ENCODE assay signal across 28 cellular contexts in the genomic region with DNA sequence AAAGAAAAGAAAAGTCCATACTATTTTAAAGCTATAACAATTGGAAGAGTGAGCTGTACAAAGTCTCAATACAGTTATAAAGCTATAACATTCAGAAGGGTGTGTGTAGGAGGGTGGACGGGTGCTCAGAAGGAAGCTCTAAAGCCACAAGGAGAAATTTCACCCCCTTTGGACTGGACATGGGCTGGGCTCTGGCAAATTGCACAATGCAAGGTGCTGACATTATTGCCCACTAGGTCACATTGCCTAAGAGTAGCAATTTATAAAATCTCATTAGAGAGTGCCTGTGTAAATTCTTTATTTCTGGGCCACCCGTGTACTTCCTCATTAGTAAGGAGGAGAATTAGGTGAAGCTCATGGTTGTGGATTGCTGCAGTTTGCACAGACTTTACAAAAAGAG. TPM values are rescaled to one million over a fixed set of nuclear protein-coding genes. Genes with fewer than 3 reads are reported as not detected.
DNase-seq lines count a peak whose midpoint lies in the region; ATAC-seq, FAIRE-seq and TF ChIP-seq lines count a peak whose summit lies in the region.
"Had no signal": no experiment of that assay in that cellular context is flagged by ENCODE, and none has a peak within 500 bp of the region (broad histone marks: within the 10 kb centered on the region; RNA-seq: fewer than 3 reads in every experiment).

No MANE protein-coding gene starts in this region.

- DNase-seq in CD14-positive monocyte (ENCODE audit: low spot score) (peak; percentile 68), NOMO-1 (lab: John Stamatoyannopoulos, UW; ENCODE audit: unreplicated experiment in 2 of 2) (peak; percentile 59 to 80), K562 (ENCODE audit: extremely low read depth in 1 of 4, low spot score in 3 of 4) (no peak), RKO (ENCODE audit: low spot score) (no peak), SW480 (ENCODE audit: low spot score) (no peak), GM23338 (ENCODE audit: low spot score) (no peak), GM12892 (ENCODE audit: insufficient read length) (no peak)
- DNase-seq in natural killer cell treated with Interleukin-12 subunit alpha and Interleukin-12 subunit beta and Interleukin-15 and Interleukin-18, amount 100 ng/mL, for 72 hours (ENCODE audit: low spot score) = peak; percentile 59
- DNase-seq: activated CD4-positive, alpha-beta T cell treated with anti-CD3 and anti-CD28 coated beads, Interleukin-2, amount 50 U/mL, for 1 hour; activated gamma-delta T cell treated with Interleukin-2 at 50 U/mL for 16 hours; amygdala; glutamatergic neuron; kidney glomerular epithelial cell; mesenchymal stem cell; MG63; naive thymus-derived CD8-positive, alpha-beta T cell; NCI-H2171 treated with DMSO at 0.1 percent for 48 hours; NCI-H526 treated with DMSO at 0.1 percent for 48 hours; right cardiac atrium; SHP77 treated with DMSO at 0.1 percent for 48 hours had no signal

- H3K9me3 Mint-ChIP-seq in CD14-positive monocyte (peaks cover 0 to 2% (median 0%) of the 10 kb centered on the region in 7 donors), GM23338 (no peaks in the 10 kb centered on the region)
- no peaks in the 10 kb centered on the region for H3K9me3 Mint-ChIP-seq in natural killer cell treated with Interleukin-12 subunit alpha and Interleukin-12 subunit beta and Interleukin-15 and Interleukin-18, amount 100 ng/mL, for 72 hours
- H3K9me3 Mint-ChIP-seq: naive thymus-derived CD8-positive, alpha-beta T cell; T-helper 1 cell treated with Interleukin-12 subunit alpha and Interleukin-12 subunit beta and Interleukin-4 antibody, amounts not matched to agents 30 μg/mL and 1 μg/mL, for 36 hours had no signal

- no peak for TF ChIP-seq POLR2A in K562 (conservative IDR thresholded peaks at IDR 0.05)
- TF ChIP-seq POLR2A in GM12892 (IDR thresholded peaks at IDR 0.05; ENCODE audit: low read depth, low read length) = no peak

- TF ChIP-seq CTCF in CD14-positive monocyte (IDR thresholded peaks at IDR 0.05) (no peak), K562 (IDR thresholded peaks at IDR 0.05 in 2 of 3, conservative IDR thresholded peaks at IDR 0.05 in 1 of 3; ENCODE audit: insufficient read depth in 2 of 3, low read depth in 1 of 3, low read length in 3 of 3) (no peak), GM23338 (conservative IDR thresholded peaks at IDR 0.05; ENCODE audit: low read depth in 2 of 2) (no peak)

- no peak for FAIRE-seq in K562 (lab: Jason Lieb, UNC)
- FAIRE-seq in GM12892 (lab: Jason Lieb, UNC) = no peak
- FAIRE-seq: endothelial cell of umbilical vein, H1 had no signal

- TF ChIP-seq EP300 in K562 (IDR thresholded peaks at IDR 0.05; ENCODE audit: low read length) = no peak

- ATAC-seq in K562 = no peak
- no peak for ATAC-seq in natural killer cell treated with Interleukin-12 subunit alpha and Interleukin-12 subunit beta and Interleukin-15 and Interleukin-18, amount 100 ng/mL, for 72 hours
- ATAC-seq in GM23338 = no peak
- ATAC-seq: naive thymus-derived CD8-positive, alpha-beta T cell; right cardiac atrium had no signal

- H3K9me3 ChIP-seq in K562 (replicated peaks; ENCODE audit: control insufficient read depth, insufficient read depth, low read depth, low read length) = no peaks in the 10 kb centered on the region
- H3K9me3 ChIP-seq: MG63 had no signal

- no peaks in the 10 kb centered on the region for H3F3A ChIP-seq in GM23338 (replicated peaks; ENCODE audit: low read depth)

- no TSS peak for BruUV-seq in K562 (replicated peaks; lab: Mats Ljungman, UMichigan)

- H3K4me2 ChIP-seq in K562 (ENCODE audit: insufficient read depth, low read length) = no peak overlapping the region
- H3K4me2 ChIP-seq in GM23338 = no peak overlapping the region

- peaks cover 5 to 18% of the 10 kb centered on the region in 2 experiments; a peak in 4 of 5 replicates for H3K4me1 ChIP-seq in K562 (replicated peaks in 1 of 2; ENCODE audit: control insufficient read depth in 2 of 2, insufficient read depth in 2 of 2, low read length in 2 of 2)
- no peaks in the 10 kb centered on the region; the same call in 1 of the 2 replicates for H3K4me1 ChIP-seq in GM23338 (ENCODE audit: insufficient read depth)

- POLR2A ChIA-PET in K562 (lab: Yijun Ruan, JAX) = interaction anchor here (0.9 to 1.0 kb wide), 2 partner anchors 10 to 27 kb away, joined by 3 to 4 read pairs; no protein-coding TSS in a partner anchor

- no peaks in the 10 kb centered on the region for H3K9me1 ChIP-seq in K562 (ENCODE audit: control insufficient read depth, insufficient read depth, low read length)

- H3K27ac Mint-ChIP-seq in CD14-positive monocyte (peak overlapping the region; percentile 99 to 100 (median 100)), GM23338 (no peak overlapping the region)
- H3K27ac Mint-ChIP-seq in natural killer cell treated with Interleukin-12 subunit alpha and Interleukin-12 subunit beta and Interleukin-15 and Interleukin-18, amount 100 ng/mL, for 72 hours = peak overlapping the region; percentile 76 to 94

- no peaks in the 10 kb centered on the region for H3K36me3 ChIP-seq in K562 (ENCODE audit: control insufficient read depth, insufficient read depth, low read length)
- no peaks in the 10 kb centered on the region for H3K36me3 ChIP-seq in GM23338 (ENCODE audit: insufficient read depth)
- H3K36me3 ChIP-seq: cardiac muscle cell, MG63 had no signal

- peaks cover 87% of the 10 kb centered on the region for H3K4me1 Mint-ChIP-seq in CD14-positive monocyte
- H3K4me1 Mint-ChIP-seq in natural killer cell treated with Interleukin-12 subunit alpha and Interleukin-12 subunit beta and Interleukin-15 and Interleukin-18, amount 100 ng/mL, for 72 hours (ENCODE audit: low read depth in 2 of 2) = peaks cover 23 to 58% of the 10 kb centered on the region in 2 donors
- peaks cover 4% of the 10 kb centered on the region for H3K4me1 Mint-ChIP-seq in GM23338

- no peaks in the 10 kb centered on the region for H3K9me2 ChIP-seq in GM23338 (ENCODE audit: insufficient read depth)

- H3K27me3 ChIP-seq in K562 (ENCODE audit: control insufficient read depth in 2 of 2, insufficient read depth in 2 of 2, low read length in 2 of 2) (peaks cover 8 to 18% of the 10 kb centered on the region in 2 experiments; a peak in 4 of 5 replicates), GM23338 (ENCODE audit: insufficient read depth) (no peaks in the 10 kb centered on the region)
- H3K27me3 ChIP-seq: cardiac muscle cell, MG63 had no signal

- H3K79me2 ChIP-seq in K562 (ENCODE audit: control insufficient read depth, insufficient read depth, low read length) (no peaks in the 10 kb centered on the region), GM23338 (replicated peaks; ENCODE audit: insufficient read depth) (no peaks in the 10 kb centered on the region)

- CTCF ChIA-PET in K562 (lab: Yijun Ruan, JAX; ENCODE audit: low intra/inter-chr PET ratio) = no interaction called here

- H3K27ac ChIP-seq in K562 (ENCODE audit: extremely low read depth, low read depth, low read length) (no peak overlapping the region), GM23338 (ENCODE audit: low read depth) (no peak overlapping the region)
- H3K27ac ChIP-seq: C4-2B, cardiac muscle cell had no signal

- H3K36me3 Mint-ChIP-seq in CD14-positive monocyte (peaks cover 18 to 31% of the 10 kb centered on the region in 2 donors), GM23338 (ENCODE audit: low read depth) (no peaks in the 10 kb centered on the region)
- no peaks in the 10 kb centered on the region for H3K36me3 Mint-ChIP-seq in natural killer cell treated with Interleukin-12 subunit alpha and Interleukin-12 subunit beta and Interleukin-15 and Interleukin-18, amount 100 ng/mL, for 72 hours
- H3K36me3 Mint-ChIP-seq: naive thymus-derived CD8-positive, alpha-beta T cell had no signal

- no peak overlapping the region for H3K9ac ChIP-seq in K562 (ENCODE audit: insufficient read depth in 1 of 2, low read depth in 2 of 2, low read length in 2 of 2)

- no peak overlapping the region for H2AFZ ChIP-seq in K562 (ENCODE audit: low read depth, low read length)
- H2AFZ ChIP-seq in GM23338 = no peak overlapping the region

- H3K4me3 ChIP-seq in K562 (no peak overlapping the region), GM23338 (no peak overlapping the region)
- H3K4me3 ChIP-seq: cardiac muscle cell, MG63 had no signal

- H4K20me1 ChIP-seq in K562 (replicated peaks; ENCODE audit: control insufficient read depth, insufficient read depth, low read length) (0 out of 2 replicates have a peak, but pooled peaks cover 4% of the 10 kb centered on the region), GM23338 (replicated peaks; ENCODE audit: insufficient read depth) (no peaks in the 10 kb centered on the region)

- TF ChIP-seq RAD21 in K562 (CRISPR knock-in tag; conservative IDR thresholded peaks at IDR 0.05 in 1 of 2, IDR thresholded peaks at IDR 0.05 in 1 of 2) = no peak

- 0% methylated on average over 1 of the region's 2 CpGs for WGBS in K562 (ENCODE audit: insufficient coverage, low coverage, missing lambda C conversion rate)

- H3K4me3 Mint-ChIP-seq in CD14-positive monocyte = peak overlapping the region; percentile 82 to 95
- H3K4me3 Mint-ChIP-seq in natural killer cell treated with Interleukin-12 subunit alpha and Interleukin-12 subunit beta and Interleukin-15 and Interleukin-18, amount 100 ng/mL, for 72 hours = peak overlapping the region; percentile 56
- H3K4me3 Mint-ChIP-seq in GM23338 = no peak overlapping the region

- intact Hi-C loops in CD14-positive monocyte (cut with micrococcal nuclease) (loop anchor here in 1 of 2 donors (2.0 to 5.0 kb wide), 2 partner anchors 15 to 79 kb away; a partner anchor contains a TSS), K562 (cut with micrococcal nuclease) (no loop called here)

- H3K27me3 Mint-ChIP-seq in CD14-positive monocyte (ENCODE audit: low read depth in 3 of 3) (peaks cover 0 to 15% (median 3%) of the 10 kb centered on the region in 3 donors), GM23338 (ENCODE audit: insufficient read depth, low read depth, poor library complexity) (peaks cover 6% of the 10 kb centered on the region)
- H3K27me3 Mint-ChIP-seq in natural killer cell treated with Interleukin-12 subunit alpha and Interleukin-12 subunit beta and Interleukin-15 and Interleukin-18, amount 100 ng/mL, for 72 hours = peaks cover 6 to 13% of the 10 kb centered on the region in 2 donors

- in situ Hi-C loops in K562 (cut with MboI) = no loop called here

RNA-seq across cellular contexts. Expression of a gene that starts 5.7 kb away (rescaled TPM):
- 100 to 1,000 TPM; 233 to 247 TPM for polyA plus RNA-seq in CD14-positive monocyte
- not detected in 2 replicates for total RNA-seq in K562 (2011; cell fraction: chromatin; rRNA removed; ENCODE audit: low replicate concordance)
- not detected in 2 replicates for total RNA-seq in K562 (2011; cell fraction: nucleolus; rRNA removed)
- not detected in 2 replicates for total RNA-seq in K562 (2011; cell fraction: nucleoplasm; rRNA removed)
- not detected in 2 replicates for total RNA-seq in K562 (2014; rRNA removed)
- total RNA-seq in K562 (2014; rRNA removed; fragmentation: Illumina TruSeq; extraction: Trizol) = not detected in 2 replicates
- not detected in 2 replicates for total RNA-seq in K562 (2015; rRNA removed; fragmentation: Illumina TruSeq; extraction: Trizol)
- not detected in 2 replicates for total RNA-seq in K562 (2021)
- polyA plus RNA-seq in K562 (2011; rRNA removed) = not detected in 2 replicates
- polyA plus RNA-seq in K562 (2011; cell fraction: cytosol; rRNA removed) = not detected in 2 replicates
- not detected in 2 replicates for polyA plus RNA-seq in K562 (2011; cell fraction: nucleus; rRNA removed)
- not detected in 2 replicates for polyA plus RNA-seq in K562 (2012)
- polyA plus RNA-seq in K562 (2014; fragmentation: Illumina TruSeq; extraction: Trizol) = not detected in 2 replicates
- under 1 TPM in 1 of 2 experiments, not detected in 1; 0.04 TPM for polyA plus RNA-seq in K562 (2014; fragmentation: Nextera tagmentation; extraction: Ambion mirVana)
- polyA plus RNA-seq in K562 (2014; rRNA removed) = not detected in 2 replicates
- polyA minus RNA-seq in K562 (2011; rRNA and poly(A)+ RNA removed) = not detected in 2 replicates
- not detected in 2 replicates for polyA minus RNA-seq in K562 (2011; cell fraction: cytosol; rRNA and poly(A)+ RNA removed)
- not detected in 2 replicates for polyA minus RNA-seq in K562 (2011; cell fraction: nucleus; rRNA and poly(A)+ RNA removed)
- 1 to 10 TPM in 1 of 2 donors, not detected in 1; 3.3 TPM for total RNA-seq in natural killer cell treated with Interleukin-12 subunit alpha and Interleukin-12 subunit beta and Interleukin-15 and Interleukin-18, amount 100 ng/mL, for 72 hours
- not detected in 2 replicates for total RNA-seq in GM23338 (2014; rRNA removed; shearing (Covaris generic))
- 0.21 TPM in 1 of 2 replicates, not detected in the other for polyA plus RNA-seq in GM23338 (2016; fragmentation: Nextera tagmentation; extraction: Ambion mirVana)
- polyA plus RNA-seq in GM12892 (2012; ENCODE audit: missing spikeins) = not detected
- total RNA-seq: cardiac muscle cell; dermis microvascular lymphatic vessel endothelial cell; endothelial cell of umbilical vein; H1; naive thymus-derived CD8-positive, alpha-beta T cell; OCI-LY7; osteocyte had no signal
- polyA plus RNA-seq: cardiac muscle cell; endothelial cell of umbilical vein; H1; naive thymus-derived CD8-positive, alpha-beta T cell had no signal

RNA-seq across cellular contexts. Expression of a gene that starts 30.4 kb away (rescaled TPM):
- polyA plus RNA-seq in CD14-positive monocyte = 10 to 100 TPM in 1 of 2 donors, under 1 TPM in 1; 0.40 to 12.6 TPM
- 5.5 and 9.0 TPM in 2 replicates for total RNA-seq in K562 (2011; cell fraction: chromatin; rRNA removed; ENCODE audit: low replicate concordance)
- 9.2 and 9.3 TPM in 2 replicates for total RNA-seq in K562 (2011; cell fraction: nucleolus; rRNA removed)
- 7.9 and 8.4 TPM in 2 replicates for total RNA-seq in K562 (2011; cell fraction: nucleoplasm; rRNA removed)
- total RNA-seq in K562 (2014; rRNA removed) = 29.3 and 38.4 TPM in 2 replicates
- 6.6 and 6.8 TPM in 2 replicates for total RNA-seq in K562 (2014; rRNA removed; fragmentation: Illumina TruSeq; extraction: Trizol)
- 5.9 and 7.1 TPM in 2 replicates for total RNA-seq in K562 (2015; rRNA removed; fragmentation: Illumina TruSeq; extraction: Trizol)
- 43.2 and 43.6 TPM in 2 replicates for total RNA-seq in K562 (2021)
- 16.7 and 39.5 TPM in 2 replicates for polyA plus RNA-seq in K562 (2011; rRNA removed)
- polyA plus RNA-seq in K562 (2011; cell fraction: cytosol; rRNA removed) = 27.9 and 68.7 TPM in 2 replicates
- 10.0 and 16.1 TPM in 2 replicates for polyA plus RNA-seq in K562 (2011; cell fraction: nucleus; rRNA removed)
- polyA plus RNA-seq in K562 (2012) = 41.8 and 64.6 TPM in 2 replicates
- polyA plus RNA-seq in K562 (2014; fragmentation: Illumina TruSeq; extraction: Trizol) = 57.9 and 62.9 TPM in 2 replicates
- 100 to 1,000 TPM; 160 to 166 TPM for polyA plus RNA-seq in K562 (2014; fragmentation: Nextera tagmentation; extraction: Ambion mirVana)
- 49.5 and 58.1 TPM in 2 replicates for polyA plus RNA-seq in K562 (2014; rRNA removed)
- polyA minus RNA-seq in K562 (2011; rRNA and poly(A)+ RNA removed) = 12.6 and 31.1 TPM in 2 replicates
- polyA minus RNA-seq in K562 (2011; cell fraction: cytosol; rRNA and poly(A)+ RNA removed) = 10.2 and 18.5 TPM in 2 replicates
- polyA minus RNA-seq in K562 (2011; cell fraction: nucleus; rRNA and poly(A)+ RNA removed) = 3.0 TPM in 2 replicates
- total RNA-seq in natural killer cell treated with Interleukin-12 subunit alpha and Interleukin-12 subunit beta and Interleukin-15 and Interleukin-18, amount 100 ng/mL, for 72 hours = 10 to 100 TPM in 1 of 2 donors, under 1 TPM in 1; 0.64 to 12.4 TPM
- total RNA-seq in GM23338 (2014; rRNA removed; shearing (Covaris generic)) = 5.9 and 7.0 TPM in 2 replicates
- polyA plus RNA-seq in GM23338 (2016; fragmentation: Nextera tagmentation; extraction: Ambion mirVana) = 9.2 and 11.8 TPM in 2 replicates
- 21.6 TPM for polyA plus RNA-seq in GM12892 (2012; ENCODE audit: missing spikeins)

Comparison
In these comparisons a context has a peak if more than half of its experiments do, and no peak if none do; other contexts are left out.
1. DNase-seq: peak in CD14-positive monocyte (single experiment), NOMO-1 (2 of 2) and natural killer cell treated with Interleukin-12 subunit alpha and Interleukin-12 subunit beta and Interleukin-15 and Interleukin-18, amount 100 ng/mL, for 72 hours (single experiment); none in K562 (0 of 4), RKO (single experiment), SW480 (single experiment), GM23338 (single experiment) and GM12892 (single experiment).